9 cellular contexts compared by ENCODE assay signal in genomic region chr20:2799688-2800589, GRCh38. TPM values are rescaled to one million over a fixed set of nuclear protein-coding genes. Genes with fewer than 3 reads are reported as not detected.
DNase-seq lines count a peak whose midpoint lies in the region; TF ChIP-seq lines count a peak whose summit lies in the region.
"Had no signal": no experiment of that assay in that cellular context is flagged by ENCODE, and none has a peak within 500 bp of the region (broad histone marks: within the 10 kb centered on the region; RNA-seq: fewer than 3 reads in every experiment).

No MANE protein-coding gene starts in this region.

- H3K4me3 ChIP-seq in thymus (ENCODE audit: low read length), result peak overlapping the region; percentile 61

- intact Hi-C loops in activated T-helper 2 cell treated with anti-CD3 and anti-CD28 coated beads, Interferon-gamma antibody, Interleukin-2, Interleukin-4, amounts not matched to agents 10 μg/mL and 5 μg/mL and 100 μg/mL, durations not matched to agents 14 hours and 24 hours and 36 hours (cut with micrococcal nuclease), result loop anchor here (5.0 kb wide), 1 partner anchor 48 kb away; no protein-coding TSS in a partner anchor

- H3K9me3 ChIP-seq in thymus (ENCODE audit: control insufficient read depth), result no peaks in the 10 kb centered on the region

- in situ Hi-C loops in G401 (cut with HindIII; ENCODE audit: low sequenced_read_pairs), result no loop called here

- peak overlapping the region; percentile 8 for H3K27ac ChIP-seq in thymus (ENCODE audit: low read depth)

- no peaks in the 10 kb centered on the region for H3K36me3 Mint-ChIP-seq in activated T-helper 2 cell treated with anti-CD3 and anti-CD28 coated beads, Interferon-gamma antibody, Interleukin-2, Interleukin-4, amounts not matched to agents 10 μg/mL and 5 μg/mL and 100 μg/mL, durations not matched to agents 14 hours and 24 hours and 36 hours (ENCODE audit: low read depth)
- H3K36me3 Mint-ChIP-seq in immature natural killer cell, result peaks cover 0 to 4% (median 0%) of the 10 kb centered on the region in 3 donors

- DNase-seq in D341Med (ENCODE audit: low spot score) (peak; percentile 46), HEK293T (ENCODE audit: extremely low spot score) (peak; percentile 5), immature natural killer cell (no peak), NOMO-1 treated with dmso at 0.1 percent for 144 hours (lab: John Stamatoyannopoulos, UW; ENCODE audit: unreplicated experiment) (no peak), cortex of kidney (lab: John Stamatoyannopoulos, UW) (no peak), G401 (ENCODE audit: low spot score) (no peak)
- DNase-seq in activated T-helper 2 cell treated with anti-CD3 and anti-CD28 coated beads, Interferon-gamma antibody, Interleukin-2, Interleukin-4, amounts not matched to agents 10 μg/mL and 5 μg/mL and 100 μg/mL, durations not matched to agents 14 hours and 24 hours and 36 hours (ENCODE audit: low spot score), result no peak

- 2% methylated on average over 70 of the region's 70 CpGs for WGBS in thymus

- peaks cover 12% of the 10 kb centered on the region for H3K36me3 ChIP-seq in thymus (ENCODE audit: control insufficient read depth, insufficient read depth)

- peak overlapping the region; percentile 79 for H3K4me3 Mint-ChIP-seq in activated T-helper 2 cell treated with anti-CD3 and anti-CD28 coated beads, Interferon-gamma antibody, Interleukin-2, Interleukin-4, amounts not matched to agents 10 μg/mL and 5 μg/mL and 100 μg/mL, durations not matched to agents 14 hours and 24 hours and 36 hours (ENCODE audit: low read depth)
- peak overlapping the region; percentile 86 to 96 (median 88) for H3K4me3 Mint-ChIP-seq in immature natural killer cell

- peaks cover 46% of the 10 kb centered on the region for H3K27me3 Mint-ChIP-seq in activated T-helper 2 cell treated with anti-CD3 and anti-CD28 coated beads, Interferon-gamma antibody, Interleukin-2, Interleukin-4, amounts not matched to agents 10 μg/mL and 5 μg/mL and 100 μg/mL, durations not matched to agents 14 hours and 24 hours and 36 hours (ENCODE audit: low read depth)
- H3K27me3 Mint-ChIP-seq in immature natural killer cell (ENCODE audit: low read depth in 3 of 3), result peaks cover 25 to 27% (median 27%) of the 10 kb centered on the region in 3 donors

- no peaks in the 10 kb centered on the region for H3K9me3 Mint-ChIP-seq in activated T-helper 2 cell treated with anti-CD3 and anti-CD28 coated beads, Interferon-gamma antibody, Interleukin-2, Interleukin-4, amounts not matched to agents 10 μg/mL and 5 μg/mL and 100 μg/mL, durations not matched to agents 14 hours and 24 hours and 36 hours
- H3K9me3 Mint-ChIP-seq in immature natural killer cell, result peaks cover 0 to 2% (median 0%) of the 10 kb centered on the region in 6 donors

- peaks cover 17% of the 10 kb centered on the region for H3K4me1 Mint-ChIP-seq in activated T-helper 2 cell treated with anti-CD3 and anti-CD28 coated beads, Interferon-gamma antibody, Interleukin-2, Interleukin-4, amounts not matched to agents 10 μg/mL and 5 μg/mL and 100 μg/mL, durations not matched to agents 14 hours and 24 hours and 36 hours (ENCODE audit: low read depth)
- H3K4me1 Mint-ChIP-seq in immature natural killer cell, result peaks cover 21 to 22% of the 10 kb centered on the region in 2 donors

- POLR2A ChIA-PET in HEK293T (lab: Yijun Ruan, JAX), result interaction anchor here (1.1 kb wide), 1 partner anchor 58 kb away, joined by 3 read pairs; no protein-coding TSS in a partner anchor

- CTCF ChIA-PET in HEK293T (lab: Yijun Ruan, JAX), result no interaction called here

- H3K4me1 ChIP-seq in thymus (ENCODE audit: control insufficient read depth, insufficient read depth, low read length), result peaks cover 10% of the 10 kb centered on the region

- peak overlapping the region; percentile 24 for H3K27ac Mint-ChIP-seq in activated T-helper 2 cell treated with anti-CD3 and anti-CD28 coated beads, Interferon-gamma antibody, Interleukin-2, Interleukin-4, amounts not matched to agents 10 μg/mL and 5 μg/mL and 100 μg/mL, durations not matched to agents 14 hours and 24 hours and 36 hours
- H3K27ac Mint-ChIP-seq in immature natural killer cell, result peak overlapping the region in 3 of 6 donors; percentile 2 to 80 (median 14)

- peaks cover 48% of the 10 kb centered on the region for H3K27me3 ChIP-seq in thymus (ENCODE audit: control insufficient read depth, insufficient read depth)

TF ChIP-seq in HEK293T, 16 proteins besides CTCF, POLR2A, EP300 and RAD21:
- TF ChIP-seq NFRKB (IDR thresholded peaks at IDR 0.05) (no peak), FOXA1 (IDR thresholded peaks at IDR 0.05) (no peak), TARDBP (IDR thresholded peaks at IDR 0.05) (no peak), LEF1 (IDR thresholded peaks at IDR 0.05; ENCODE audit: borderline replicate concordance) (no peak)
TF ChIP-seq in HEK293T: peak in this region for 0.

RNA-seq across cellular contexts. Expression of gene CPXM1, which starts 0.5 kb away (rescaled TPM):
- total RNA-seq in activated T-helper 2 cell treated with anti-CD3 and anti-CD28 coated beads, Interferon-gamma antibody, Interleukin-2, Interleukin-4, amounts not matched to agents 10 μg/mL and 5 μg/mL and 100 μg/mL, durations not matched to agents 14 hours and 24 hours and 36 hours, result 1.3 and 1.5 TPM in 2 replicates
- polyA plus RNA-seq in immature natural killer cell (1 to 10 TPM in 1 of 3 donors, under 1 TPM in 1, not detected in 1; 0.74 to 1.2 TPM), thymus (14.1 TPM)
- total RNA-seq in G401 (2014; rRNA removed; shearing (Covaris generic)), result 41.8 and 47.0 TPM in 2 replicates

RNA-seq across cellular contexts. Expression of gene C20orf141, which starts 14.8 kb away (rescaled TPM):
- total RNA-seq in activated T-helper 2 cell treated with anti-CD3 and anti-CD28 coated beads, Interferon-gamma antibody, Interleukin-2, Interleukin-4, amounts not matched to agents 10 μg/mL and 5 μg/mL and 100 μg/mL, durations not matched to agents 14 hours and 24 hours and 36 hours, result not detected in 2 replicates
- polyA plus RNA-seq in immature natural killer cell (not detected), thymus (1.3 TPM)
- not detected in 2 replicates for total RNA-seq in G401 (2014; rRNA removed; shearing (Covaris generic))
- total RNA-seq: lower leg skin had no signal

RNA-seq across cellular contexts. Expression of gene TMEM239, which starts 16.2 kb away (rescaled TPM):
- total RNA-seq in activated T-helper 2 cell treated with anti-CD3 and anti-CD28 coated beads, Interferon-gamma antibody, Interleukin-2, Interleukin-4, amounts not matched to agents 10 μg/mL and 5 μg/mL and 100 μg/mL, durations not matched to agents 14 hours and 24 hours and 36 hours, result not detected in 2 replicates
- polyA plus RNA-seq in immature natural killer cell (not detected), thymus (under 0.01 TPM)
- not detected in 2 replicates for total RNA-seq in G401 (2014; rRNA removed; shearing (Covaris generic))
- total RNA-seq: lower leg skin had no signal

RNA-seq across cellular contexts. Expression of gene PCED1A, which starts 40.5 kb away (rescaled TPM):
- 29.2 and 35.2 TPM in 2 replicates for total RNA-seq in activated T-helper 2 cell treated with anti-CD3 and anti-CD28 coated beads, Interferon-gamma antibody, Interleukin-2, Interleukin-4, amounts not matched to agents 10 μg/mL and 5 μg/mL and 100 μg/mL, durations not matched to agents 14 hours and 24 hours and 36 hours
- polyA plus RNA-seq in immature natural killer cell, result 10 to 100 TPM; 21.9 to 24.1 (median 23.4) TPM
- 105 TPM for polyA plus RNA-seq in thymus
- 25.2 and 45.7 TPM in 2 replicates for total RNA-seq in G401 (2014; rRNA removed; shearing (Covaris generic))

RNA-seq across cellular contexts. Expression of gene VPS16, which starts 40.6 kb away (rescaled TPM):
- 47.4 and 50.1 TPM in 2 replicates for total RNA-seq in activated T-helper 2 cell treated with anti-CD3 and anti-CD28 coated beads, Interferon-gamma antibody, Interleukin-2, Interleukin-4, amounts not matched to agents 10 μg/mL and 5 μg/mL and 100 μg/mL, durations not matched to agents 14 hours and 24 hours and 36 hours
- polyA plus RNA-seq in immature natural killer cell (10 to 100 TPM; 61.8 to 81.3 (median 76.5) TPM), thymus (93.3 TPM)
- total RNA-seq in G401 (2014; rRNA removed; shearing (Covaris generic)), result 41.2 and 45.5 TPM in 2 replicates

Comparison
In these comparisons a context has a peak if more than half of its experiments do, and no peak if none do; other contexts are left out.
1. DNase-seq: peak in D341Med (single experiment) and HEK293T (single experiment); none in activated T-helper 2 cell treated with anti-CD3 and anti-CD28 coated beads, Interferon-gamma antibody, Interleukin-2, Interleukin-4, amounts not matched to agents 10 μg/mL and 5 μg/mL and 100 μg/mL, durations not matched to agents 14 hours and 24 hours and 36 hours (single experiment), immature natural killer cell (0 of 3), NOMO-1 treated with dmso at 0.1 percent for 144 hours (single experiment), cortex of kidney (single experiment) and G401 (single experiment).
2. RNA of gene CPXM1, which starts 0.5 kb away (total RNA-seq): 41.8 to 47.0 TPM in G401; 1.3 to 1.5 TPM in activated T-helper 2 cell treated with anti-CD3 and anti-CD28 coated beads, Interferon-gamma antibody, Interleukin-2, Interleukin-4, amounts not matched to agents 10 μg/mL and 5 μg/mL and 100 μg/mL, durations not matched to agents 14 hours and 24 hours and 36 hours; every median in the first group is over 10 times any median in the second.